Comparison of ENCODE assay signal across 27 cellular contexts in the genomic region with DNA sequence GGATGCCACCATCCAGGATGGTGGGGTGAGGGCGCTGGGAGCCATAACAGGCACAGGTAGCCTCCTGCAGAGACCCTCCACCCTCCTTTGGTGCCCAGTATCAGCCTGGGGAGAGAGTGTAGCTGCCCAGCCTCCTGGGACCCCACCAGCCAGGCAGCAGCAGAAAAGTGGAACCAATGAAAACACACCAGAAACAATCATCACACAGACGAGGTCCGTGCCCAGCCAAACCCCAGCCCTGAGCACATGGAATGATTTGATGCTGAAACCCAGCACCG.
"Had no signal": no experiment of that assay in that cellular context is flagged by ENCODE, and none has a peak within 500 bp of the region (broad histone marks: within the 10 kb centered on the region; RNA-seq: fewer than 3 reads in every experiment).

No MANE protein-coding gene starts in this region.

- H3K4me3 Mint-ChIP-seq: activated naive CD4-positive, alpha-beta T cell treated with anti-CD3 and anti-CD28 coated beads, Interleukin-2, amount 10 ng/mL, durations not matched to agents 7 days and 5 days; activated naive CD8-positive, alpha-beta T cell treated with anti-CD3 and anti-CD28 coated beads, Interleukin-2, amount 10 ng/mL, durations not matched to agents 7 days and 5 days; brain; nephron progenitor cell; T-helper 1 cell treated with Interleukin-12 subunit alpha and Interleukin-12 subunit beta and Interleukin-4 antibody, amounts not matched to agents 30 μg/mL and 1 μg/mL, for 36 hours had no signal

- H3K27me3 ChIP-seq: ascending aorta, cardiac muscle cell, pancreas, uterus had no signal

- H3K9me3 Mint-ChIP-seq: activated naive CD4-positive, alpha-beta T cell treated with anti-CD3 and anti-CD28 coated beads, Interleukin-2, amount 10 ng/mL, durations not matched to agents 7 days and 5 days; activated naive CD8-positive, alpha-beta T cell treated with anti-CD3 and anti-CD28 coated beads, Interleukin-2, amount 10 ng/mL, durations not matched to agents 7 days and 5 days; nephron progenitor cell; T-helper 1 cell treated with Interleukin-12 subunit alpha and Interleukin-12 subunit beta and Interleukin-4 antibody, amounts not matched to agents 30 μg/mL and 1 μg/mL, for 36 hours had no signal

- DNase-seq: activated CD4-positive, alpha-beta T cell treated with anti-CD3 and anti-CD28 coated beads for 48 hours; activated CD4-positive, alpha-beta T cell treated with anti-CD3 and anti-CD28 coated beads, Interleukin-2, amount 50 U/mL, for 48 hours; activated gamma-delta T cell; activated naive CD4-positive, alpha-beta T cell treated with anti-CD3 and anti-CD28 coated beads, Interleukin-2, amount 10 ng/mL, durations not matched to agents 7 days and 5 days; activated naive CD8-positive, alpha-beta T cell treated with anti-CD3 and anti-CD28 coated beads, Interleukin-2, amount 10 ng/mL, durations not matched to agents 7 days and 5 days; cerebellar nuclear complex; foreskin keratinocyte; heart right ventricle; kidney glomerular epithelial cell; left lung; mesendoderm; nephron progenitor cell; psoas muscle; stimulated activated naive CD4-positive, alpha-beta T cell; SW 1271; T-helper 9 cell; trophoblast cell; uterus had no signal

- H3K36me3 Mint-ChIP-seq: activated naive CD4-positive, alpha-beta T cell treated with anti-CD3 and anti-CD28 coated beads, Interleukin-2, amount 10 ng/mL, durations not matched to agents 7 days and 5 days; activated naive CD8-positive, alpha-beta T cell treated with anti-CD3 and anti-CD28 coated beads, Interleukin-2, amount 10 ng/mL, durations not matched to agents 7 days and 5 days; brain had no signal

- H3K4me1 Mint-ChIP-seq: activated naive CD4-positive, alpha-beta T cell treated with anti-CD3 and anti-CD28 coated beads, Interleukin-2, amount 10 ng/mL, durations not matched to agents 7 days and 5 days; activated naive CD8-positive, alpha-beta T cell treated with anti-CD3 and anti-CD28 coated beads, Interleukin-2, amount 10 ng/mL, durations not matched to agents 7 days and 5 days had no signal

- H3K27me3 Mint-ChIP-seq: activated naive CD8-positive, alpha-beta T cell treated with anti-CD3 and anti-CD28 coated beads, Interleukin-2, amount 10 ng/mL, durations not matched to agents 7 days and 5 days had no signal

- H3K4me3 ChIP-seq: ascending aorta, cardiac muscle cell, esophagus muscularis mucosa, heart right ventricle, left lung, lung, pancreas, psoas muscle, uterus had no signal

- H3K9me3 ChIP-seq: ascending aorta, esophagus muscularis mucosa, heart right ventricle, left lung, pancreas, psoas muscle, uterus had no signal

- ATAC-seq: activated CD4-positive, CD25-positive, alpha-beta regulatory T cell treated with anti-CD3 and anti-CD28 coated beads, Interleukin-2, amount 50 U/mL, for 24 hours; foreskin keratinocyte; heart right ventricle; left lung; pancreas; psoas muscle had no signal

- H3K36me3 ChIP-seq: ascending aorta, cardiac muscle cell, esophagus muscularis mucosa, heart right ventricle, left lung, pancreas, uterus had no signal

- H3K4me1 ChIP-seq: ascending aorta, foreskin keratinocyte, heart right ventricle, left lung, pancreas, psoas muscle, uterus had no signal

- H3K27ac ChIP-seq: ascending aorta, cardiac muscle cell, esophagus muscularis mucosa, foreskin keratinocyte, heart right ventricle, left lung, pancreas, psoas muscle, uterus, VCaP had no signal

- H3K27ac Mint-ChIP-seq: activated naive CD4-positive, alpha-beta T cell treated with anti-CD3 and anti-CD28 coated beads, Interleukin-2, amount 10 ng/mL, durations not matched to agents 7 days and 5 days; activated naive CD8-positive, alpha-beta T cell treated with anti-CD3 and anti-CD28 coated beads, Interleukin-2, amount 10 ng/mL, durations not matched to agents 7 days and 5 days; nephron progenitor cell; T-helper 1 cell treated with Interleukin-12 subunit alpha and Interleukin-12 subunit beta and Interleukin-4 antibody, amounts not matched to agents 30 μg/mL and 1 μg/mL, for 36 hours had no signal
